In genomic region chr11:33560729-33561128, GRCh38 we compare ENCODE assay signal across 23 cellular contexts.
"Had no signal": no experiment of that assay in that cellular context is flagged by ENCODE, and none has a peak within 500 bp of the region (broad histone marks: within the 10 kb centered on the region; RNA-seq: fewer than 3 reads in every experiment).

No MANE protein-coding gene starts in this region.

- DNase-seq: IMR-90; Kasumi-1; MM.1S; NCI-H1092 treated with DMSO at 0.1 percent for 48 hours; NCI-H1436; NCI-H187; NCI-H2081; NCI-H2171; NCI-H226; NCI-H446; NCI-H510A; NCI-H524 treated with DMSO at 0.1 percent for 48 hours; NCI-H69; NK-92 treated with Interleukin-12 subunit alpha and Interleukin-12 subunit beta, amount 100 ng/mL, for 24 hours; PC-3; SHP77; SK-N-SH; SW 1271; T-cell had no signal

- H3K4me3 Mint-ChIP-seq: T-cell; T-helper 1 cell treated with Interleukin-12 subunit alpha and Interleukin-12 subunit beta and Interleukin-4 antibody, amounts not matched to agents 30 μg/mL and 1 μg/mL, for 36 hours had no signal

- H3K9me3 Mint-ChIP-seq: T-cell; T-helper 1 cell treated with Interleukin-12 subunit alpha and Interleukin-12 subunit beta and Interleukin-4 antibody, amounts not matched to agents 30 μg/mL and 1 μg/mL, for 36 hours had no signal

- H3K9me3 ChIP-seq: SK-N-SH had no signal

- H3K9ac ChIP-seq: KMS-11, SK-N-SH had no signal

- H3K4me2 ChIP-seq: KMS-11, SK-N-SH had no signal

- H3K27ac Mint-ChIP-seq: T-cell; T-helper 1 cell treated with Interleukin-12 subunit alpha and Interleukin-12 subunit beta and Interleukin-4 antibody, amounts not matched to agents 30 μg/mL and 1 μg/mL, for 36 hours had no signal

- H3K27ac ChIP-seq: KMS-11, RWPE1 had no signal

- H3K36me3 Mint-ChIP-seq: T-cell had no signal

- H3K4me1 Mint-ChIP-seq: T-cell had no signal

- ATAC-seq: Panc1, PC-3, T-cell had no signal
